In genomic region chr3:80999481-80999880, GRCh38 we compare ENCODE assay signal across 22 cellular contexts.
A peak's percentile ranks its signal among the peaks of the same experiment; 100 is the strongest.
DNase-seq lines count a peak whose midpoint lies in the region; ATAC-seq lines count a peak whose summit lies in the region.
"Had no signal": no experiment of that assay in that cellular context is flagged by ENCODE, and none has a peak within 500 bp of the region (broad histone marks: within the 10 kb centered on the region; RNA-seq: fewer than 3 reads in every experiment).

No MANE protein-coding gene starts in this region.

- no peak for ATAC-seq in HG02623 (IDR thresholded peaks at IDR 0.05; ENCODE audit: unreplicated experiment)
- ATAC-seq: GM12878 had no signal

- H3K9me3 Mint-ChIP-seq in activated naive CD4-positive, alpha-beta T cell treated with anti-CD3 and anti-CD28 coated beads, Interleukin-2, amount 10 ng/mL, durations not matched to agents 7 days and 5 days: peaks cover 7% of the 10 kb centered on the region

- peak; percentile 15 for DNase-seq in kidney tubule cell (ENCODE audit: low spot score)
- DNase-seq in renal cortical epithelial cell (ENCODE audit: low read depth): peak; percentile 54
- no peak for DNase-seq in superior temporal gyrus (ENCODE audit: extremely low spot score)
- no peak for DNase-seq in activated naive CD4-positive, alpha-beta T cell treated with anti-CD3 and anti-CD28 coated beads, Interleukin-2, amount 10 ng/mL, durations not matched to agents 7 days and 5 days
- DNase-seq: 8988T; ACHN; BE2C; C1 segment of cervical spinal cord; CD4-positive, alpha-beta memory T cell; CD4-positive, CD25-positive, alpha-beta regulatory T cell; CD8-positive, alpha-beta memory T cell; COR-L47; DMS 273 treated with DMSO at 0.1 percent for 48 hours; DMS153; DMS53; DMS79; DND-41; EL; GDM1 had no signal

- CTCF ChIA-PET in activated naive CD4-positive, alpha-beta T cell treated with anti-CD3 and anti-CD28 coated beads, Interleukin-2, amount 10 ng/mL, durations not matched to agents 7 days and 5 days (lab: Charles Lee): no interaction called here

- no peaks in the 10 kb centered on the region for H3K36me3 Mint-ChIP-seq in activated naive CD4-positive, alpha-beta T cell treated with anti-CD3 and anti-CD28 coated beads, Interleukin-2, amount 10 ng/mL, durations not matched to agents 7 days and 5 days
- H3K36me3 Mint-ChIP-seq: CD14-positive monocyte; CD4-positive, alpha-beta memory T cell; CD8-positive, alpha-beta memory T cell had no signal

- no peak overlapping the region for H3K27ac Mint-ChIP-seq in activated naive CD4-positive, alpha-beta T cell treated with anti-CD3 and anti-CD28 coated beads, Interleukin-2, amount 10 ng/mL, durations not matched to agents 7 days and 5 days
- H3K27ac Mint-ChIP-seq: CD14-positive monocyte; CD4-positive, alpha-beta memory T cell; CD4-positive, CD25-positive, alpha-beta regulatory T cell; CD8-positive, alpha-beta memory T cell had no signal

- no peaks in the 10 kb centered on the region for H3K27me3 Mint-ChIP-seq in activated naive CD4-positive, alpha-beta T cell treated with anti-CD3 and anti-CD28 coated beads, Interleukin-2, amount 10 ng/mL, durations not matched to agents 7 days and 5 days
- H3K27me3 Mint-ChIP-seq: CD4-positive, alpha-beta memory T cell; CD4-positive, CD25-positive, alpha-beta regulatory T cell; CD8-positive, alpha-beta memory T cell had no signal

- H3K4me3 Mint-ChIP-seq in activated naive CD4-positive, alpha-beta T cell treated with anti-CD3 and anti-CD28 coated beads, Interleukin-2, amount 10 ng/mL, durations not matched to agents 7 days and 5 days: no peak overlapping the region
- H3K4me3 Mint-ChIP-seq: CD14-positive monocyte; CD4-positive, alpha-beta memory T cell; CD4-positive, CD25-positive, alpha-beta regulatory T cell; CD8-positive, alpha-beta memory T cell had no signal

- no peaks in the 10 kb centered on the region for H3K4me1 Mint-ChIP-seq in activated naive CD4-positive, alpha-beta T cell treated with anti-CD3 and anti-CD28 coated beads, Interleukin-2, amount 10 ng/mL, durations not matched to agents 7 days and 5 days
- H3K4me1 Mint-ChIP-seq: CD14-positive monocyte; CD4-positive, alpha-beta memory T cell; CD4-positive, CD25-positive, alpha-beta regulatory T cell; CD8-positive, alpha-beta memory T cell had no signal

Comparison
In these comparisons a context has a peak if more than half of its experiments do, and no peak if none do; other contexts are left out.
1. DNase-seq: peak in kidney tubule cell (single experiment) and renal cortical epithelial cell (single experiment); none in superior temporal gyrus (single experiment) and activated naive CD4-positive, alpha-beta T cell treated with anti-CD3 and anti-CD28 coated beads, Interleukin-2, amount 10 ng/mL, durations not matched to agents 7 days and 5 days (single experiment).